In genomic region chr2:82539222-82539621, GRCh38 we compare ENCODE assay signal across 11 cellular contexts.
"Had no signal": no experiment of that assay in that cellular context is flagged by ENCODE, and none has a peak within 500 bp of the region (broad histone marks: within the 10 kb centered on the region; RNA-seq: fewer than 3 reads in every experiment).

No MANE protein-coding gene starts in this region.

- DNase-seq: activated CD4-positive, alpha-beta T cell treated with anti-CD3 and anti-CD28 coated beads for 4 hours; activated CD8-positive, alpha-beta memory T cell treated with anti-CD3 and anti-CD28 coated beads, Interleukin-2, amount 50 U/mL, for 48 hours; activated CD8-positive, alpha-beta T cell treated with anti-CD3 and anti-CD28 coated beads, Interleukin-2, amount 10 ng/mL, durations not matched to agents 7 days and 5 days; activated naive CD4-positive, alpha-beta T cell; activated naive CD8-positive, alpha-beta T cell treated with anti-CD3 and anti-CD28 coated beads, Interleukin-2, amount 50 U/mL, for 24 hours; head of caudate nucleus; islet precursor cell; left lung; mesendoderm; ovary had no signal

- ATAC-seq: activated CD8-positive, alpha-beta T cell treated with anti-CD3 and anti-CD28 coated beads, Interleukin-2, amount 10 ng/mL, durations not matched to agents 7 days and 5 days; activated naive CD8-positive, alpha-beta T cell treated with anti-CD3 and anti-CD28 coated beads, Interleukin-2, amount 50 U/mL, for 24 hours; left lung had no signal

- H3K4me3 Mint-ChIP-seq: activated CD8-positive, alpha-beta T cell treated with anti-CD3 and anti-CD28 coated beads, Interleukin-2, amount 10 ng/mL, durations not matched to agents 7 days and 5 days; activated naive CD8-positive, alpha-beta T cell treated with anti-CD3 and anti-CD28 coated beads, Interleukin-2, amount 50 U/mL, for 24 hours; neural crest cell had no signal

- H3K4me1 Mint-ChIP-seq: activated naive CD8-positive, alpha-beta T cell treated with anti-CD3 and anti-CD28 coated beads, Interleukin-2, amount 50 U/mL, for 24 hours; neural crest cell had no signal

- H3K27me3 Mint-ChIP-seq: activated naive CD8-positive, alpha-beta T cell treated with anti-CD3 and anti-CD28 coated beads, Interleukin-2, amount 50 U/mL, for 24 hours had no signal

- H3K27ac Mint-ChIP-seq: activated CD8-positive, alpha-beta T cell treated with anti-CD3 and anti-CD28 coated beads, Interleukin-2, amount 10 ng/mL, durations not matched to agents 7 days and 5 days; activated naive CD8-positive, alpha-beta T cell treated with anti-CD3 and anti-CD28 coated beads, Interleukin-2, amount 50 U/mL, for 24 hours had no signal

- H3K9me3 Mint-ChIP-seq: neural crest cell had no signal
